8 cellular contexts compared by ENCODE assay signal in the genomic region with DNA sequence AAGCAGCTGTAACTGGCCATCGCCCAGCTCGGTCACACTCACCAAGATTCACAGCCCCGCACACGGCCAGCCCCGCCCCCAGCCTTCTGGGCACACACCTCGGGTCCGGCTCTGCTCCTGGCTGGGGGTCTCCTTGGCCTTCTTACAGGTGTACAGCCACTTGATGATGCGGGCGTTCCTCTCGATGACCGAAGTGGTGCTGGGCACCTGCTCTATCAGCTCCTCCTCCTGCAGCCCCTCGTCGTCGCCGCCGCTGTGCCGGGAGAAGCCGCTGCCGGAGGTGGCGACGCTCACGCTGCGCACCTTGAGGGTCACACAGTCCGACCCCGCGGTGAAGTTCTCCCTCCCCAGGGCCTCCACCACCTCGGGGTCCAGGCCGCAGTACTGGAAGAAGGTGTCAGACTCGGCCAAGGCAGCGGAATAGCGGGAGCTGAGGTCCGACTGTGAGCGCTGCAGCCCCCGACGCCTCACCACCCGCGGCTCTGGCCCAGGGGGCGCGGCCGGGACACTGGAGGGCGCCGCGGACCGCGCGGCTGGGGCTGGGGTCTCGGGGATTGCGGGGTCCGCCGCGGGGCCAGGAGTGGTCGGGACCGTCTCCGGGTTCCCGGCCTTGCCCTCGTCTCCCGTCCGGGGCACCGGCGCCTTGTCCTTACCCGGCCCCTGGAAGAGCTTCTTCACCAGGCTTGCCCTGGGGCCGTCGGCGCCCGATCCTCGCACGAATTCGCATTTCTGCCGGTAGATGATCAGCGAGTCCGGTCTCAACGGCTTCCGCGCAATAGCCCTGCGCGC. TPM values are rescaled to one million over a fixed set of nuclear protein-coding genes. Genes with fewer than 3 reads are reported as not detected.
DNase-seq lines count a peak whose midpoint lies in the region; ATAC-seq, FAIRE-seq and TF ChIP-seq lines count a peak whose summit lies in the region.

No MANE protein-coding gene starts in this region.

- WGBS in right cardiac atrium, result 3% methylated on average over 76 of the region's 76 CpGs

- H3K27me3 ChIP-seq in WERI-Rb-1 (ENCODE audit: insufficient read depth, low read depth, severe bottlenecking) (peaks cover 73% of the 10 kb centered on the region), right cardiac atrium (ENCODE audit: control insufficient read depth, insufficient read depth) (no peaks in the 10 kb centered on the region), rectal smooth muscle tissue (ENCODE audit: control insufficient read depth, insufficient read depth, low read length) (no peaks in the 10 kb centered on the region)

- no peaks in the 10 kb centered on the region for H3K4me1 ChIP-seq in right cardiac atrium (ENCODE audit: control insufficient read depth, insufficient read depth, low read length)
- H3K4me1 ChIP-seq in rectal smooth muscle tissue (ENCODE audit: control insufficient read depth, insufficient read depth, low read length), result no peaks in the 10 kb centered on the region

- no peak for FAIRE-seq in HTR-8/SVneo (lab: Jason Lieb, UNC)

- intact Hi-C loops in right cardiac atrium (cut with DNase I), result no loop called here

- H3K4me3 ChIP-seq in WERI-Rb-1 (ENCODE audit: low read depth, low read length), result peak overlapping the region; percentile 58
- peak overlapping the region; percentile 59 for H3K4me3 ChIP-seq in right cardiac atrium (ENCODE audit: low read length)
- H3K4me3 ChIP-seq in rectal smooth muscle tissue (ENCODE audit: low read length), result peak overlapping the region; percentile 68

- no peak overlapping the region for H3K27ac ChIP-seq in WERI-Rb-1
- no peak overlapping the region for H3K27ac ChIP-seq in right cardiac atrium (ENCODE audit: low read length)
- no peak overlapping the region for H3K27ac ChIP-seq in rectal smooth muscle tissue (ENCODE audit: low read depth, low read length)

- no peaks in the 10 kb centered on the region for H3K9me3 ChIP-seq in WERI-Rb-1 (ENCODE audit: severe bottlenecking)
- H3K9me3 ChIP-seq in right cardiac atrium (ENCODE audit: control insufficient read depth, low read length), result no peaks in the 10 kb centered on the region

- H3K9ac ChIP-seq in rectal smooth muscle tissue (ENCODE audit: low read length), result peak overlapping the region; percentile 19

- ATAC-seq in GM19397 (IDR thresholded peaks at IDR 0.05; ENCODE audit: unreplicated experiment), result peak; percentile 12
- peak; percentile 6 to 16 for ATAC-seq in right cardiac atrium
- ATAC-seq in HG02588 (IDR thresholded peaks at IDR 0.05; ENCODE audit: unreplicated experiment), result no peak

- no peak for DNase-seq in WERI-Rb-1
- DNase-seq in right cardiac atrium, result peak in 2 of 3 donors; percentile 48 to 53
- DNase-seq in NCI-H2081 treated with DMSO at 0.1 percent for 48 hours (lab: John Stamatoyannopoulos, UW), result no peak
- no peak for DNase-seq in NCI-H2196 treated with DMSO at 0.1 percent for 48 hours (lab: John Stamatoyannopoulos, UW; ENCODE audit: unreplicated experiment)
- no peak for DNase-seq in HTR-8/SVneo (ENCODE audit: insufficient read length, low spot score)

- no peak for TF ChIP-seq CTCF in WERI-Rb-1 (IDR thresholded peaks at IDR 0.05; ENCODE audit: low read depth, low read length)

- H3K36me3 ChIP-seq in WERI-Rb-1 (no peaks in the 10 kb centered on the region), rectal smooth muscle tissue (ENCODE audit: control insufficient read depth, insufficient read depth, low read length) (no peaks in the 10 kb centered on the region)

RNA-seq across cellular contexts. Expression of a gene that starts 0.8 kb away (rescaled TPM):
- total RNA-seq in right cardiac atrium, result 1 to 10 TPM; 6.5 to 7.7 (median 7.1) TPM
- 2.5 TPM for polyA plus RNA-seq in right cardiac atrium

Comparison
In these comparisons a context has a peak if more than half of its experiments do, and no peak if none do; other contexts are left out.
1. DNase-seq: peak in right cardiac atrium (2 of 3); none in WERI-Rb-1 (single experiment), NCI-H2081 treated with DMSO at 0.1 percent for 48 hours (single experiment), NCI-H2196 treated with DMSO at 0.1 percent for 48 hours (single experiment) and HTR-8/SVneo (single experiment).
2. Peak in every context shown above with its lines, with median percentiles within 50 percentile points of each other: H3K4me3 ChIP-seq.